10 cellular contexts compared by ENCODE assay signal in genomic region chr15:90564109-90564508, GRCh38. TPM values are rescaled to one million over a fixed set of nuclear protein-coding genes. Genes with fewer than 3 reads are reported as not detected.
DNase-seq lines count a peak whose midpoint lies in the region; ATAC-seq and TF ChIP-seq lines count a peak whose summit lies in the region.
"Had no signal": no experiment of that assay in that cellular context is flagged by ENCODE, and none has a peak within 500 bp of the region (broad histone marks: within the 10 kb centered on the region; RNA-seq: fewer than 3 reads in every experiment).

No MANE protein-coding gene starts in this region.

- no peak for TF ChIP-seq EP300 in upper lobe of left lung (IDR thresholded peaks at IDR 0.05)

- H3K9me3 ChIP-seq in left ventricle myocardium inferior (replicated peaks) (no peaks in the 10 kb centered on the region), upper lobe of left lung (no peaks in the 10 kb centered on the region)

- no peak for DNase-seq in left ventricle myocardium inferior
- DNase-seq in Right ventricle myocardium superior = no peak
- peak; percentile 35 for DNase-seq in SIG-M5 (lab: John Stamatoyannopoulos, UW)
- DNase-seq in germinal center (ENCODE audit: low spot score) = peak; percentile 24
- no peak for DNase-seq in upper lobe of left lung
- no peak for DNase-seq in GM19240 (ENCODE audit: insufficient read length, low spot score)
- no peak for DNase-seq in stimulated activated naive CD4-positive, alpha-beta T cell treated with Interleukin-2 at 50 U/mL for 16 hours (lab: John Stamatoyannopoulos, UW)
- no peak for DNase-seq in NK-92 treated with Interleukin-12 subunit alpha and Interleukin-12 subunit beta, amount 100 ng/mL, for 24 hours (lab: John Stamatoyannopoulos, UW)
- DNase-seq: NCI-H526 had no signal

- WGBS in upper lobe of left lung, 2 donors = 70 to 73% methylated on average over 2 of the region's 2 CpGs

- no peak overlapping the region for H3K4me3 ChIP-seq in left ventricle myocardium inferior
- H3K4me3 ChIP-seq in upper lobe of left lung = no peak overlapping the region
- H3K4me3 ChIP-seq: neural progenitor cell had no signal

- no peak for TF ChIP-seq POLR2A in upper lobe of left lung (IDR thresholded peaks at IDR 0.05)

- peak overlapping the region; percentile 93 for H3K27ac ChIP-seq in left ventricle myocardium inferior (replicated peaks)
- peak overlapping the region; percentile 52 to 77 (median 64) for H3K27ac ChIP-seq in upper lobe of left lung
- H3K27ac ChIP-seq: neural progenitor cell had no signal

- H3K36me3 ChIP-seq in left ventricle myocardium inferior (no peaks in the 10 kb centered on the region), upper lobe of left lung (no peaks in the 10 kb centered on the region)
- H3K36me3 ChIP-seq: neural progenitor cell had no signal

- H3K4me1 ChIP-seq in left ventricle myocardium inferior = peaks cover 93% of the 10 kb centered on the region
- H3K4me1 ChIP-seq in upper lobe of left lung = peaks cover 47 to 78% (median 72%) of the 10 kb centered on the region in 4 donors

- intact Hi-C loops in left ventricle myocardium inferior (cut with micrococcal nuclease) = no loop called here
- intact Hi-C loops in Right ventricle myocardium superior (cut with DNase I) = no loop called here

- ATAC-seq in Right ventricle myocardium superior (ENCODE audit: poor library complexity) (no peak), upper lobe of left lung (ENCODE audit: low FRiP score in 2 of 2) (no peak)

- TF ChIP-seq CTCF in left ventricle myocardium inferior (IDR thresholded peaks at IDR 0.05; ENCODE audit: borderline replicate concordance) = no peak
- TF ChIP-seq CTCF in upper lobe of left lung (IDR thresholded peaks at IDR 0.05) = no peak

- H3K27me3 ChIP-seq in left ventricle myocardium inferior (ENCODE audit: low read depth) (no peaks in the 10 kb centered on the region), upper lobe of left lung (no peaks in the 10 kb centered on the region)
- H3K27me3 ChIP-seq: neural progenitor cell had no signal

RNA-seq across cellular contexts. Expression of gene CRTC3, which starts 34.4 kb away (rescaled TPM):
- 24.1 TPM for total RNA-seq in left ventricle myocardium inferior
- total RNA-seq in Right ventricle myocardium superior = 27.2 TPM
- total RNA-seq in upper lobe of left lung = 10 to 100 TPM; 30.9 to 42.7 (median 35.1) TPM

Comparison
In these comparisons a context has a peak if more than half of its experiments do, and no peak if none do; other contexts are left out.
1. DNase-seq: peak in SIG-M5 (single experiment) and germinal center (single experiment); none in left ventricle myocardium inferior (single experiment), Right ventricle myocardium superior (single experiment), upper lobe of left lung (0 of 2), GM19240 (single experiment), stimulated activated naive CD4-positive, alpha-beta T cell treated with Interleukin-2 at 50 U/mL for 16 hours (single experiment) and NK-92 treated with Interleukin-12 subunit alpha and Interleukin-12 subunit beta, amount 100 ng/mL, for 24 hours (single experiment).